8 cellular contexts compared by ENCODE assay signal in the genomic region with DNA sequence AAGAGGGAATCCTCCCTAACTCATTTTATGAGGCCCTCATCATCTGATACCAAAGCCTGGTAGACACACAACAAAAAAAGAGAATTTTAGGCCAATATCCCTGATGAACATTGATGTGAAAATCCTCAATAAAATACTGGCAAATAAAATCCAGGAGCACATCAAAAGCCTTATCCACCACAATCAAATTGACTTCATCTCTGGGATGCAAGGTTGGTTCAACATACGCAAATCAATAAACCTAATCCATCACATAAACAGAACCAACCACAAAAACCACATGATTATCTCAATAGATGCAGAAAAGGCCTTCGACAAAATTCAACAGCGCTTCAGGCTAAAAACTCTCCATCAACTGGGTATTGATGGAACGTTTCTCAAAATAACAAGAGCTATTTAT. TPM values are rescaled to one million over a fixed set of nuclear protein-coding genes. Genes with fewer than 3 reads are reported as not detected.
DNase-seq lines count a peak whose midpoint lies in the region; ATAC-seq and TF ChIP-seq lines count a peak whose summit lies in the region.
"Not testable (repeated sequence)": the region's sequence is repeated elsewhere in the genome, so short reads cannot be mapped to it uniquely, and the experiment has no call there.

No MANE protein-coding gene starts in this region.

- H3K27ac Mint-ChIP-seq in CD4-positive, alpha-beta T cell, result peak overlapping the region; percentile 50
- not testable (repeated sequence) for H3K27ac Mint-ChIP-seq in activated B cell treated with CpG ODN at 0.5 μM for 24 hours; stimulated activated naive B cell treated with anti-CD40 and anti-IgM and Interleukin-4, amounts not matched to agents 10 μg/mL and 1 μg/mL and 100 μg/mL, for 72 hours
- H3K27ac Mint-ChIP-seq in activated T-cell treated with anti-CD3 and anti-CD28 coated beads, Interleukin-2, amount 50 U/mL, for 72 hours, result peak overlapping the region; percentile 31
- peak overlapping the region; percentile 73 for H3K27ac Mint-ChIP-seq in activated naive CD8-positive, alpha-beta T cell
- peak overlapping the region; percentile 46 for H3K27ac Mint-ChIP-seq in central memory CD8-positive, alpha-beta T cell (ENCODE audit: low read depth)
- peak overlapping the region; percentile 74 for H3K27ac Mint-ChIP-seq in memory B cell
- H3K27ac Mint-ChIP-seq in natural killer cell, result peak overlapping the region; percentile 17 to 68

- intact Hi-C loops in CD4-positive, alpha-beta T cell (cut with DNase I, micrococcal nuclease); natural killer cell (cut with micrococcal nuclease): not testable (repeated sequence)
- intact Hi-C loops in activated B cell treated with CpG ODN at 0.5 μM for 24 hours (cut with micrococcal nuclease), result loop anchor here (1.0 kb wide), 1 partner anchor 8 kb away; no protein-coding TSS in a partner anchor

- H3K9me3 Mint-ChIP-seq in CD4-positive, alpha-beta T cell; activated naive CD8-positive, alpha-beta T cell (ENCODE audit: low read depth); natural killer cell: not testable (repeated sequence)
- H3K9me3 Mint-ChIP-seq in activated B cell treated with CpG ODN at 0.5 μM for 24 hours (peaks cover 15% of the 10 kb centered on the region), memory B cell (peaks cover 12% of the 10 kb centered on the region)
- H3K9me3 Mint-ChIP-seq in activated T-cell treated with anti-CD3 and anti-CD28 coated beads, Interleukin-2, amount 50 U/mL, for 72 hours, result peaks cover 15% of the 10 kb centered on the region in 2 donors
- peaks cover 20% of the 10 kb centered on the region for H3K9me3 Mint-ChIP-seq in central memory CD8-positive, alpha-beta T cell
- H3K9me3 Mint-ChIP-seq in stimulated activated naive B cell treated with anti-CD40 and anti-IgM and Interleukin-4, amounts not matched to agents 10 μg/mL and 1 μg/mL and 100 μg/mL, for 72 hours, result peaks cover 27 to 35% of the 10 kb centered on the region in 2 donors

- not testable (repeated sequence) for DNase-seq in CD4-positive, alpha-beta T cell; activated B cell treated with CpG ODN at 0.5 μM for 24 hours; activated T-cell treated with anti-CD3 and anti-CD28 coated beads, Interleukin-2, amount 50 U/mL, for 72 hours; central memory CD8-positive, alpha-beta T cell (ENCODE audit: low spot score in 2 of 2); memory B cell (ENCODE audit: low spot score in 2 of 2); natural killer cell; stimulated activated naive B cell treated with anti-CD40 and anti-IgM and Interleukin-4, amounts not matched to agents 10 μg/mL and 1 μg/mL and 100 μg/mL, for 72 hours

- H3K4me1 Mint-ChIP-seq in CD4-positive, alpha-beta T cell (ENCODE audit: low read depth), result peaks cover 97% of the 10 kb centered on the region
- peaks cover 86% of the 10 kb centered on the region for H3K4me1 Mint-ChIP-seq in activated B cell treated with CpG ODN at 0.5 μM for 24 hours
- peaks cover 65% of the 10 kb centered on the region for H3K4me1 Mint-ChIP-seq in activated T-cell treated with anti-CD3 and anti-CD28 coated beads, Interleukin-2, amount 50 U/mL, for 72 hours (ENCODE audit: low read depth)
- peaks cover 95% of the 10 kb centered on the region for H3K4me1 Mint-ChIP-seq in activated naive CD8-positive, alpha-beta T cell (ENCODE audit: low read depth)
- H3K4me1 Mint-ChIP-seq in central memory CD8-positive, alpha-beta T cell, result peaks cover 89% of the 10 kb centered on the region
- H3K4me1 Mint-ChIP-seq in memory B cell, result peaks cover 56% of the 10 kb centered on the region
- H3K4me1 Mint-ChIP-seq in natural killer cell, result peaks cover 82 to 84% of the 10 kb centered on the region in 2 donors
- H3K4me1 Mint-ChIP-seq in stimulated activated naive B cell treated with anti-CD40 and anti-IgM and Interleukin-4, amounts not matched to agents 10 μg/mL and 1 μg/mL and 100 μg/mL, for 72 hours, result peaks cover 52 to 92% of the 10 kb centered on the region in 2 donors

- ATAC-seq in CD4-positive, alpha-beta T cell (ENCODE audit: poor library complexity); activated B cell treated with CpG ODN at 0.5 μM for 24 hours (ENCODE audit: low read depth); activated T-cell treated with anti-CD3 and anti-CD28 coated beads, Interleukin-2, amount 50 U/mL, for 72 hours (replicated peaks in 1 of 2); central memory CD8-positive, alpha-beta T cell (replicated peaks; ENCODE audit: extremely low read depth, poor library complexity, severe bottlenecking); memory B cell (ENCODE audit: low read depth); natural killer cell; stimulated activated naive B cell treated with anti-CD40 and anti-IgM and Interleukin-4, amounts not matched to agents 10 μg/mL and 1 μg/mL and 100 μg/mL, for 72 hours (replicated peaks): not testable (repeated sequence)

- CTCF ChIA-PET in CD4-positive, alpha-beta T cell (lab: Charles Lee), result interaction anchor here (1.0 kb wide), 1 partner anchor 29 kb away, joined by 3 read pairs; no protein-coding TSS in a partner anchor
- CTCF ChIA-PET in activated B cell treated with CpG ODN at 0.5 μM for 24 hours (lab: Charles Lee), result not testable (repeated sequence)

- not testable (repeated sequence) for H3K27me3 Mint-ChIP-seq in CD4-positive, alpha-beta T cell; activated B cell treated with CpG ODN at 0.5 μM for 24 hours; activated T-cell treated with anti-CD3 and anti-CD28 coated beads, Interleukin-2, amount 50 U/mL, for 72 hours (ENCODE audit: low read depth); activated naive CD8-positive, alpha-beta T cell; central memory CD8-positive, alpha-beta T cell; memory B cell; natural killer cell (ENCODE audit: low read depth in 2 of 2); stimulated activated naive B cell treated with anti-CD40 and anti-IgM and Interleukin-4, amounts not matched to agents 10 μg/mL and 1 μg/mL and 100 μg/mL, for 72 hours

- H3K27ac ChIP-seq in CD4-positive, alpha-beta T cell (ENCODE audit: low read depth, low read length), result not testable (repeated sequence)

- POLR2A ChIA-PET in CD4-positive, alpha-beta T cell (lab: Charles Lee), result interaction anchor here (1.2 kb wide), 1 partner anchor 17 kb away, joined by 3 read pairs; no protein-coding TSS in a partner anchor
- POLR2A ChIA-PET in activated B cell treated with CpG ODN at 0.5 μM for 24 hours (lab: Charles Lee), result not testable (repeated sequence)

- not testable (repeated sequence) for H3K27me3 ChIP-seq in CD4-positive, alpha-beta T cell (ENCODE audit: control insufficient read depth, insufficient read depth, low read length)

- not testable (repeated sequence) for H3K9me3 ChIP-seq in CD4-positive, alpha-beta T cell (ENCODE audit: control insufficient read depth, low read length)

- TF ChIP-seq CTCF in CD4-positive, alpha-beta T cell (IDR thresholded peaks at IDR 0.05); activated B cell treated with CpG ODN at 0.5 μM for 24 hours (IDR thresholded peaks at IDR 0.05); natural killer cell (IDR thresholded peaks at IDR 0.05): not testable (repeated sequence)

- not testable (repeated sequence) for H3K4me3 Mint-ChIP-seq in CD4-positive, alpha-beta T cell; memory B cell
- H3K4me3 Mint-ChIP-seq in activated B cell treated with CpG ODN at 0.5 μM for 24 hours (peak overlapping the region; percentile 19), natural killer cell (peak overlapping the region; percentile 32)
- peak overlapping the region in 1 of 2 donors; percentile 10 for H3K4me3 Mint-ChIP-seq in activated T-cell treated with anti-CD3 and anti-CD28 coated beads, Interleukin-2, amount 50 U/mL, for 72 hours
- H3K4me3 Mint-ChIP-seq in activated naive CD8-positive, alpha-beta T cell, result peak overlapping the region; percentile 71
- peak overlapping the region; percentile 38 for H3K4me3 Mint-ChIP-seq in central memory CD8-positive, alpha-beta T cell
- H3K4me3 Mint-ChIP-seq in stimulated activated naive B cell treated with anti-CD40 and anti-IgM and Interleukin-4, amounts not matched to agents 10 μg/mL and 1 μg/mL and 100 μg/mL, for 72 hours, result peak overlapping the region; percentile 0 to 35

- peaks cover 100% of the 10 kb centered on the region for H3K36me3 Mint-ChIP-seq in CD4-positive, alpha-beta T cell (ENCODE audit: low read depth)
- H3K36me3 Mint-ChIP-seq in activated B cell treated with CpG ODN at 0.5 μM for 24 hours (ENCODE audit: low read depth), result peaks cover 97% of the 10 kb centered on the region
- peaks cover 47 to 87% of the 10 kb centered on the region in 2 donors for H3K36me3 Mint-ChIP-seq in activated T-cell treated with anti-CD3 and anti-CD28 coated beads, Interleukin-2, amount 50 U/mL, for 72 hours (ENCODE audit: insufficient read depth in 2 of 2)
- H3K36me3 Mint-ChIP-seq in activated naive CD8-positive, alpha-beta T cell, result peaks cover 74% of the 10 kb centered on the region
- H3K36me3 Mint-ChIP-seq in central memory CD8-positive, alpha-beta T cell (ENCODE audit: insufficient read depth), result peaks cover 76% of the 10 kb centered on the region
- H3K36me3 Mint-ChIP-seq in memory B cell, result peaks cover 75% of the 10 kb centered on the region
- peaks cover 15% of the 10 kb centered on the region for H3K36me3 Mint-ChIP-seq in natural killer cell
- peaks cover 92 to 97% of the 10 kb centered on the region in 2 donors for H3K36me3 Mint-ChIP-seq in stimulated activated naive B cell treated with anti-CD40 and anti-IgM and Interleukin-4, amounts not matched to agents 10 μg/mL and 1 μg/mL and 100 μg/mL, for 72 hours

RNA-seq across cellular contexts. Expression of a gene that starts 18.9 kb away (rescaled TPM):
- total RNA-seq in CD4-positive, alpha-beta T cell, result 100 to 1,000 TPM; 327 to 346 TPM
- 283 and 314 TPM in 2 replicates for total RNA-seq in activated B cell treated with CpG ODN at 0.5 μM for 24 hours
- 100 to 1,000 TPM; 265 to 277 TPM for total RNA-seq in activated T-cell treated with anti-CD3 and anti-CD28 coated beads, Interleukin-2, amount 50 U/mL, for 72 hours
- 100 to 1,000 TPM; 295 to 385 (median 354) TPM for total RNA-seq in natural killer cell
